ENCODE assay signal across 21 cellular contexts in the genomic region with DNA sequence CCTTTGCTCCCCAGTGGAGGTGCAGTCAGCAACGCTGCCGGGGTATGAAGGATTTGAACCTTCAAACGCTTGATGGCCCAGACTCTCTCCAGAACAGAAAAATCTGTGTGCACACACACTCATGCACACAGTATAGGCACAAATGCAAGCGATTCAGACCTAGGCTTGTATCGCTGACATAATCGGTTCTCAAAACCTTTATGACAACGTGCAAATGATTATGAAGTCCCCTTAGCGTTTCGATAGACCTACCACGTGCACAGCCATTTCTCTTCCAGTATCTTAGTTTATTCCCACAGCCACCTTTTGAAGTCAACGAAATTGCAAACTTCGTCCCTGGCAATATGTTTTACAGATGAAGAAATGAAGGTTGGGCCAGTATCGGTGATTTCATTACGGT.
"Had no signal": no experiment of that assay in that cellular context is flagged by ENCODE, and none has a peak within 500 bp of the region (broad histone marks: within the 10 kb centered on the region; RNA-seq: fewer than 3 reads in every experiment).

No MANE protein-coding gene starts in this region.

- H3K36me3 Mint-ChIP-seq: immature natural killer cell, memory B cell, natural killer cell had no signal

- H3K9me3 ChIP-seq: neutrophil, pancreas, right lobe of liver, testis, tibial artery, upper lobe of left lung had no signal

- H3K27ac ChIP-seq: coronary artery, neutrophil, pancreas, right lobe of liver, testis, tibial artery, upper lobe of left lung had no signal

- H3K4me3 Mint-ChIP-seq: effector memory CD8-positive, alpha-beta T cell; immature natural killer cell; memory B cell; natural killer cell; stimulated activated naive B cell treated with anti-CD40 and anti-IgM and Interleukin-4, amounts not matched to agents 10 μg/mL and 1 μg/mL and 100 μg/mL, for 72 hours; stimulated activated naive CD8-positive, alpha-beta T cell treated with anti-CD3 and anti-CD28 coated beads, Interleukin-15, Interleukin-2, amounts not matched to agents 100 ng/mL and 50 ng/mL, for 24 hours had no signal

- ATAC-seq: effector memory CD8-positive, alpha-beta T cell; left lobe of liver; natural killer cell; pancreas; right lobe of liver; stimulated activated naive B cell treated with anti-CD40 and anti-IgM and Interleukin-4, amounts not matched to agents 10 μg/mL and 1 μg/mL and 100 μg/mL, for 72 hours had no signal

- H3K4me1 Mint-ChIP-seq: immature natural killer cell; memory B cell; natural killer cell; stimulated activated naive B cell treated with anti-CD40 and anti-IgM and Interleukin-4, amounts not matched to agents 10 μg/mL and 1 μg/mL and 100 μg/mL, for 72 hours had no signal

- H3K9me3 Mint-ChIP-seq: effector memory CD8-positive, alpha-beta T cell; immature natural killer cell; memory B cell; natural killer cell; stimulated activated naive B cell treated with anti-CD40 and anti-IgM and Interleukin-4, amounts not matched to agents 10 μg/mL and 1 μg/mL and 100 μg/mL, for 72 hours; stimulated activated naive CD8-positive, alpha-beta T cell treated with anti-CD3 and anti-CD28 coated beads, Interleukin-15, Interleukin-2, amounts not matched to agents 100 ng/mL and 50 ng/mL, for 24 hours had no signal

- DNase-seq: dermis blood vessel endothelial cell; effector memory CD8-positive, alpha-beta T cell; erythroblast; immature natural killer cell; natural killer cell; pancreas; right lobe of liver; small intestine; stimulated activated CD4-positive, alpha-beta T cell treated with anti-CD3 and anti-CD28 coated beads, Interleukin-15, amount 100 ng/mL, for 24 hours; stimulated activated CD4-positive, alpha-beta T cell treated with anti-CD3 and anti-CD28 coated beads, Interleukin-2, amount 100 ng/mL, for 48 hours; stimulated activated naive B cell treated with anti-CD40 and anti-IgM and Interleukin-4, amounts not matched to agents 10 μg/mL and 1 μg/mL and 100 μg/mL, for 72 hours; testis; tibial artery had no signal

- H3K27ac Mint-ChIP-seq: effector memory CD8-positive, alpha-beta T cell; immature natural killer cell; memory B cell; natural killer cell; progenitor cell of endocrine pancreas; stimulated activated naive B cell treated with anti-CD40 and anti-IgM and Interleukin-4, amounts not matched to agents 10 μg/mL and 1 μg/mL and 100 μg/mL, for 72 hours; stimulated activated naive CD8-positive, alpha-beta T cell treated with anti-CD3 and anti-CD28 coated beads, Interleukin-15, Interleukin-2, amounts not matched to agents 100 ng/mL and 50 ng/mL, for 24 hours had no signal

- H3K36me3 ChIP-seq: neutrophil, pancreas, right lobe of liver, tibial artery, upper lobe of left lung had no signal

- H3K27me3 ChIP-seq: neutrophil, pancreas, right lobe of liver, testis, upper lobe of left lung had no signal

- H3K4me1 ChIP-seq: pancreas, tibial artery, upper lobe of left lung had no signal

- H3K4me3 ChIP-seq: coronary artery, lung, pancreas, right lobe of liver, testis, tibial artery, upper lobe of left lung had no signal

- H3K27me3 Mint-ChIP-seq: stimulated activated naive CD8-positive, alpha-beta T cell treated with anti-CD3 and anti-CD28 coated beads, Interleukin-15, Interleukin-2, amounts not matched to agents 100 ng/mL and 50 ng/mL, for 24 hours had no signal
